Comparison of ENCODE assay signal across 10 cellular contexts in genomic region chr16:46828943-46829342, GRCh38. TPM values are rescaled to one million over a fixed set of nuclear protein-coding genes. Genes with fewer than 3 reads are reported as not detected.
DNase-seq lines count a peak whose midpoint lies in the region; ATAC-seq, FAIRE-seq and TF ChIP-seq lines count a peak whose summit lies in the region.
"Had no signal": no experiment of that assay in that cellular context is flagged by ENCODE, and none has a peak within 500 bp of the region (broad histone marks: within the 10 kb centered on the region; RNA-seq: fewer than 3 reads in every experiment).

No MANE protein-coding gene starts in this region.

- H3K4me2 ChIP-seq in IMR-90 (ENCODE audit: low read depth, low read length) (peak overlapping the region; percentile 97), astrocyte (ENCODE audit: low read length) (peak overlapping the region; percentile 92)

- no CpG with 5 or more reads among the region's 2 CpGs for WGBS in IMR-90 (ENCODE audit: extremely low coverage in 2 of 2, insufficient read length in 1 of 2), 2 experiments
- WGBS in upper lobe of left lung, 2 donors, result 97 to 99% methylated on average over 2 of the region's 2 CpGs

- H3K27me3 Mint-ChIP-seq in Caco-2 (ENCODE audit: insufficient read depth, unreplicated experiment), result no peaks in the 10 kb centered on the region
- no peaks in the 10 kb centered on the region for H3K27me3 Mint-ChIP-seq in astrocyte (ENCODE audit: low read depth, unreplicated experiment)
- H3K27me3 Mint-ChIP-seq in naive thymus-derived CD8-positive, alpha-beta T cell, result no peaks in the 10 kb centered on the region

- H2AFZ ChIP-seq in IMR-90 (replicated peaks; ENCODE audit: low read length, poor library complexity), result no peak overlapping the region
- H2AFZ ChIP-seq in astrocyte (ENCODE audit: low read depth, low read length), result no peak overlapping the region

- H2BK15ac ChIP-seq in IMR-90 (ENCODE audit: low read depth, low read length), result peak overlapping the region; percentile 8; the same call in 1 of the 3 replicates

- H3K9me3 ChIP-seq in Caco-2 (no peaks in the 10 kb centered on the region), IMR-90 (ENCODE audit: control insufficient read depth, insufficient read depth, low read length) (no peaks in the 10 kb centered on the region), astrocyte (ENCODE audit: insufficient read depth, low read depth, low read length) (no peaks in the 10 kb centered on the region), upper lobe of left lung (no peaks in the 10 kb centered on the region)

- TF ChIP-seq CTCF in Caco-2 (IDR thresholded peaks at IDR 0.05; ENCODE audit: insufficient read depth in 1 of 2, low read depth in 1 of 2, low read length in 1 of 2, severe bottlenecking in 1 of 2, unreplicated experiment in 1 of 2), result no peak
- TF ChIP-seq CTCF in IMR-90 (conservative IDR thresholded peaks at IDR 0.05; ENCODE audit: low read depth, low read length), result no peak
- TF ChIP-seq CTCF in astrocyte (IDR thresholded peaks at IDR 0.05; ENCODE audit: insufficient read depth, low read depth, low read length), result no peak
- no peak for TF ChIP-seq CTCF in upper lobe of left lung (IDR thresholded peaks at IDR 0.05)

- H3K27ac ChIP-seq in IMR-90 (ENCODE audit: insufficient read depth, low read length) (peak overlapping the region; percentile 94; the same call in 1 of the 2 replicates), astrocyte (ENCODE audit: low read depth, low read length) (no peak overlapping the region), upper lobe of left lung (no peak overlapping the region)

- no peak overlapping the region; the same call in 1 of the 2 replicates for H3K56ac ChIP-seq in IMR-90 (ENCODE audit: extremely low read depth, insufficient read depth, low read length)

- H3K27me3 ChIP-seq in Caco-2 (replicated peaks; ENCODE audit: control insufficient read depth, insufficient read depth, low read length) (no peaks in the 10 kb centered on the region), IMR-90 (ENCODE audit: control insufficient read depth, insufficient read depth, low read length) (no peaks in the 10 kb centered on the region), astrocyte (ENCODE audit: insufficient read depth, low read length) (no peaks in the 10 kb centered on the region), upper lobe of left lung (no peaks in the 10 kb centered on the region)

- H3K27ac Mint-ChIP-seq in Caco-2 (ENCODE audit: unreplicated experiment) (no peak overlapping the region), astrocyte (ENCODE audit: unreplicated experiment) (peak overlapping the region; percentile 93)
- peak overlapping the region in 7 of 10 donors; percentile 17 to 66 (median 35) for H3K27ac Mint-ChIP-seq in naive thymus-derived CD8-positive, alpha-beta T cell

- peaks cover 0 to 6% of the 10 kb centered on the region in 2 experiments; a peak in 2 of 4 replicates for H3K79me1 ChIP-seq in IMR-90 (ENCODE audit: low read depth in 1 of 2, low read length in 2 of 2)

- peak overlapping the region; percentile 85 for H4K91ac ChIP-seq in IMR-90 (ENCODE audit: insufficient read depth, low read depth, low read length)

- H4K8ac ChIP-seq in IMR-90 (ENCODE audit: low read depth in 2 of 2, low read length in 2 of 2), result peak overlapping the region; percentile 20 to 21

- H3K36me3 Mint-ChIP-seq in Caco-2 (ENCODE audit: insufficient read depth, unreplicated experiment) (peaks cover 8% of the 10 kb centered on the region), astrocyte (ENCODE audit: low read depth, unreplicated experiment) (no peaks in the 10 kb centered on the region)
- H3K36me3 Mint-ChIP-seq in naive thymus-derived CD8-positive, alpha-beta T cell, result peaks cover 0 to 3% (median 0%) of the 10 kb centered on the region in 3 donors

- no peak overlapping the region for H2AK9ac ChIP-seq in IMR-90 (replicated peaks; ENCODE audit: low read depth, low read length, poor library complexity)

- no peak for DNase-seq in Caco-2
- no peak for DNase-seq in IMR-90
- no peak for DNase-seq in astrocyte (ENCODE audit: low read depth)
- DNase-seq in naive thymus-derived CD8-positive, alpha-beta T cell, result no peak
- DNase-seq in cerebellum (ENCODE audit: low spot score), result no peak
- no peak for DNase-seq in upper lobe of left lung
- DNase-seq: activated CD8-positive, alpha-beta memory T cell treated with anti-CD3 and anti-CD28 coated beads, Interleukin-2, amount 50 U/mL, for 4 hours had no signal

- peak overlapping the region; percentile 93 for H3K4me3 Mint-ChIP-seq in Caco-2 (ENCODE audit: unreplicated experiment)
- H3K4me3 Mint-ChIP-seq in astrocyte (ENCODE audit: unreplicated experiment), result peak overlapping the region; percentile 97
- H3K4me3 Mint-ChIP-seq in naive thymus-derived CD8-positive, alpha-beta T cell, result peak overlapping the region; percentile 21 to 97 (median 58)

- H3K9me3 Mint-ChIP-seq in Caco-2 (ENCODE audit: unreplicated experiment) (no peaks in the 10 kb centered on the region), astrocyte (ENCODE audit: unreplicated experiment) (no peaks in the 10 kb centered on the region)
- no peaks in the 10 kb centered on the region for H3K9me3 Mint-ChIP-seq in naive thymus-derived CD8-positive, alpha-beta T cell

- peak overlapping the region; percentile 43 for H3K4ac ChIP-seq in IMR-90 (ENCODE audit: low read depth, low read length)

- H4K5ac ChIP-seq in IMR-90 (ENCODE audit: low read depth, low read length), result peak overlapping the region; percentile 96

- TF ChIP-seq RAD21 in IMR-90 (IDR thresholded peaks at IDR 0.05; ENCODE audit: low read length), result no peak

- H4K20me1 ChIP-seq in IMR-90 (ENCODE audit: insufficient read depth, low read length) (no peaks in the 10 kb centered on the region), astrocyte (ENCODE audit: insufficient read depth, low read length) (peaks cover 5% of the 10 kb centered on the region)

- H2BK5ac ChIP-seq in IMR-90 (ENCODE audit: low read depth, low read length, poor library complexity, severe bottlenecking), result peak overlapping the region; percentile 96

- H3K4me3 ChIP-seq in Caco-2 (ENCODE audit: low read depth, low read length) (no peak overlapping the region), IMR-90 (ENCODE audit: insufficient read depth, low read depth, low read length) (peak overlapping the region; percentile 98), astrocyte (ENCODE audit: insufficient read depth, low read depth, low read length) (peak overlapping the region; percentile 92), upper lobe of left lung (no peak overlapping the region)

- BruUV-seq in Caco-2 (replicated peaks; lab: Mats Ljungman, UMichigan), result no TSS peak
- BruUV-seq in IMR-90 (replicated peaks; lab: Mats Ljungman, UMichigan), result no TSS peak

- FAIRE-seq in astrocyte (lab: Jason Lieb, UNC), result no peak
- FAIRE-seq: HTR-8/SVneo had no signal

- 0 out of 2 replicates have a peak overlapping the region, but pooled peaks have one; percentile 22 for H2BK20ac ChIP-seq in IMR-90 (ENCODE audit: low read depth, low read length)

- TF ChIP-seq POLR2A in IMR-90 (IDR thresholded peaks at IDR 0.05; ENCODE audit: low read depth, low read length) (no peak), upper lobe of left lung (IDR thresholded peaks at IDR 0.05) (no peak)

- H3K79me2 ChIP-seq in astrocyte (ENCODE audit: insufficient read depth, low read length), result peaks cover 68% of the 10 kb centered on the region

- H3K14ac ChIP-seq in IMR-90 (replicated peaks; ENCODE audit: low read depth, low read length), result peak overlapping the region; percentile 92

- H3K4me1 ChIP-seq in Caco-2 (peaks cover 17% of the 10 kb centered on the region), IMR-90 (ENCODE audit: control insufficient read depth, insufficient read depth, low read length) (peaks cover 10% of the 10 kb centered on the region), astrocyte (ENCODE audit: insufficient read depth, low read length) (peaks cover 8% of the 10 kb centered on the region), upper lobe of left lung (peaks cover 8 to 17% (median 11%) of the 10 kb centered on the region in 4 donors)

- H2BK120ac ChIP-seq in IMR-90 (ENCODE audit: low read depth, low read length), result peak overlapping the region; percentile 48

- H3K4me1 Mint-ChIP-seq in Caco-2 (ENCODE audit: low read depth, unreplicated experiment) (peaks cover 6% of the 10 kb centered on the region), astrocyte (ENCODE audit: low read depth, unreplicated experiment) (peaks cover 11% of the 10 kb centered on the region)
- H3K4me1 Mint-ChIP-seq in naive thymus-derived CD8-positive, alpha-beta T cell, result peaks cover 17 to 35% (median 23%) of the 10 kb centered on the region in 4 donors

- dilution Hi-C loops in IMR-90 (cut with HindIII; ENCODE audit: low sequenced_read_pairs, unreplicated experiment), result no loop called here

- peak overlapping the region; percentile 66 for H3K23ac ChIP-seq in IMR-90 (ENCODE audit: low read depth, low read length)

- no peak for ATAC-seq in IMR-90 (ENCODE audit: low read depth)
- no peak for ATAC-seq in naive thymus-derived CD8-positive, alpha-beta T cell
- ATAC-seq in GM21526 (IDR thresholded peaks at IDR 0.05; ENCODE audit: low FRiP score, unreplicated experiment), result no peak
- ATAC-seq in GM18517 (IDR thresholded peaks at IDR 0.05; ENCODE audit: unreplicated experiment), result no peak
- ATAC-seq in upper lobe of left lung (ENCODE audit: low FRiP score in 2 of 2), result no peak

- H3K18ac ChIP-seq in IMR-90 (ENCODE audit: low read depth, low read length), result peak overlapping the region; percentile 95

- in situ Hi-C loops in IMR-90 (cut with MboI; ENCODE audit: low sequenced_read_pairs), result no loop called here

- peak overlapping the region; percentile 3 for H2AK5ac ChIP-seq in IMR-90 (ENCODE audit: low read depth, low read length)

- H3K36me3 ChIP-seq in Caco-2 (ENCODE audit: control insufficient read depth, insufficient read depth, low read length), result no peaks in the 10 kb centered on the region
- no peaks in the 10 kb centered on the region for H3K36me3 ChIP-seq in IMR-90 (ENCODE audit: control insufficient read depth, insufficient read depth, low read length)
- no peaks in the 10 kb centered on the region for H3K36me3 ChIP-seq in astrocyte (ENCODE audit: insufficient read depth, low read length)
- H3K36me3 ChIP-seq in upper lobe of left lung, result no peaks in the 10 kb centered on the region

- CTCF ChIA-PET in Caco-2 (lab: Charles Lee) (interaction anchor here (1.0 kb wide), 1 partner anchor 155 kb away, joined by 3 read pairs; no protein-coding TSS in a partner anchor), IMR-90 (lab: Yijun Ruan, JAX) (interaction anchor here (0.5 to 0.8 kb wide), 2 partner anchors 12 to 70 kb away, joined by 3 read pairs; no protein-coding TSS in a partner anchor)

- POLR2A ChIA-PET in Caco-2 (lab: Charles Lee) (no interaction called here), IMR-90 (lab: Charles Lee; ENCODE audit: unreplicated experiment) (interaction anchor here (1.0 kb wide), 1 partner anchor 10 kb away, joined by 3 read pairs; no protein-coding TSS in a partner anchor)
- POLR2A ChIA-PET in naive thymus-derived CD8-positive, alpha-beta T cell (lab: Charles Lee), result no interaction called here

- H3K9ac ChIP-seq in IMR-90 (ENCODE audit: low read depth, low read length) (peak overlapping the region; percentile 47; the same call in 1 of the 2 replicates), astrocyte (ENCODE audit: low read length) (no peak overlapping the region)

- TF ChIP-seq EP300 in upper lobe of left lung (IDR thresholded peaks at IDR 0.05), result no peak

- intact Hi-C loops in Caco-2 (cut with micrococcal nuclease; ENCODE audit: unreplicated experiment) (no loop called here), IMR-90 (cut with micrococcal nuclease) (no loop called here)

- H3K9me1 ChIP-seq in IMR-90 (ENCODE audit: insufficient read depth, low read length), result no peaks in the 10 kb centered on the region

RNA-seq across cellular contexts. Expression of gene C16orf87, which starts 2.0 kb away (rescaled TPM):
- total RNA-seq in Caco-2 (2022) (11.9 and 12.1 TPM in 2 replicates), IMR-90 (2012; rRNA removed) (6.3 and 16.4 TPM in 2 replicates), astrocyte (20.5 and 25.0 TPM in 2 replicates), cerebellum (16.8 TPM), upper lobe of left lung (1 to 10 TPM; 4.2 to 9.5 (median 6.2) TPM)
- 6.2 and 8.1 TPM in 2 replicates for polyA plus RNA-seq in IMR-90 (2012; rRNA removed)
- polyA plus RNA-seq in IMR-90 (2012; cell fraction: cytosol; rRNA removed), result 1.0 and 1.2 TPM in 2 replicates
- 0.32 and 2.2 TPM in 2 replicates for polyA plus RNA-seq in IMR-90 (2012; cell fraction: nucleus; rRNA removed; ENCODE audit: low replicate concordance)
- 1 to 10 TPM; 5.7 to 6.8 TPM for total RNA-seq in naive thymus-derived CD8-positive, alpha-beta T cell
- polyA plus RNA-seq in naive thymus-derived CD8-positive, alpha-beta T cell, result 1 to 10 TPM; 4.9 to 8.5 (median 5.7) TPM

RNA-seq across cellular contexts. Expression of gene GPT2, which starts 55.2 kb away (rescaled TPM):
- total RNA-seq in Caco-2 (2022) (128 and 142 TPM in 2 replicates), IMR-90 (2012; rRNA removed) (20.8 and 31.5 TPM in 2 replicates), astrocyte (70.2 and 75.7 TPM in 2 replicates), cerebellum (17.4 TPM), upper lobe of left lung (10 to 100 TPM in 1 of 6 donors, 1 to 10 TPM in 5; 2.9 to 19.9 (median 6.3) TPM)
- 23.2 and 26.4 TPM in 2 replicates for polyA plus RNA-seq in IMR-90 (2012; rRNA removed)
- polyA plus RNA-seq in IMR-90 (2012; cell fraction: cytosol; rRNA removed), result 26.5 and 36.1 TPM in 2 replicates
- 20.3 and 39.8 TPM in 2 replicates for polyA plus RNA-seq in IMR-90 (2012; cell fraction: nucleus; rRNA removed; ENCODE audit: low replicate concordance)
- 1 to 10 TPM; 2.7 to 3.4 TPM for total RNA-seq in naive thymus-derived CD8-positive, alpha-beta T cell
- under 1 TPM in 2 of 3 donors, not detected in 1; 0.19 to 0.23 TPM for polyA plus RNA-seq in naive thymus-derived CD8-positive, alpha-beta T cell

Comparison
In these comparisons a context has a peak if more than half of its experiments do, and no peak if none do; other contexts are left out.
1. H3K4me3 ChIP-seq: peak in IMR-90 (single experiment) and astrocyte (single experiment); none in Caco-2 (single experiment) and upper lobe of left lung (0 of 4).
2. Peak in every context shown above with its lines, with median percentiles within 50 percentile points of each other: H3K4me3 Mint-ChIP-seq.